ENCODE assay signal across 30 cellular contexts in genomic region chr13:38017320-38017719, GRCh38.
"Had no signal": no experiment of that assay in that cellular context is flagged by ENCODE, and none has a peak within 500 bp of the region (broad histone marks: within the 10 kb centered on the region; RNA-seq: fewer than 3 reads in every experiment).

No MANE protein-coding gene starts in this region.

- H3K9me3 ChIP-seq: adrenal gland had no signal

- H3K27ac ChIP-seq: adrenal gland, ascending aorta, body of pancreas, brain microvascular endothelial cell, breast epithelium, cardiac muscle cell had no signal

- DNase-seq: activated effector memory CD4-positive, alpha-beta T cell treated with anti-CD3 and anti-CD28 coated beads, Interleukin-2, amount 50 U/mL, for 16 hours; activated effector memory CD4-positive, alpha-beta T cell treated with Interleukin-2 at 50 U/mL for 16 hours; activated gamma-delta T cell; activated gamma-delta T cell treated with Interleukin-2 at 50 U/mL for 16 hours; activated naive CD4-positive, alpha-beta T cell; activated naive CD4-positive, alpha-beta T cell treated with anti-CD3 and anti-CD28 coated beads for 36 hours; activated naive CD4-positive, alpha-beta T cell treated with anti-CD3 and anti-CD28 coated beads, Interleukin-2, amount 10 ng/mL, durations not matched to agents 7 days and 5 days; activated naive CD4-positive, alpha-beta T cell treated with anti-CD3 and anti-CD28 coated beads, Interleukin-2, amount 50 U/mL, for 16 hours; activated naive CD4-positive, alpha-beta T cell treated with Interleukin-2 at 50 U/mL for 16 hours; activated naive CD8-positive, alpha-beta T cell treated with anti-CD3 and anti-CD28 coated beads for 36 hours; activated naive CD8-positive, alpha-beta T cell treated with anti-CD3 and anti-CD28 coated beads, Interleukin-2, amount 10 ng/mL, durations not matched to agents 7 days and 5 days; activated naive CD8-positive, alpha-beta T cell treated with anti-CD3 and anti-CD28 coated beads, Interleukin-2, amount 50 U/mL, for 24 hours; activated T-cell treated with anti-CD3 and anti-CD28 coated beads, Interleukin-2, amount 50 U/mL, for 1 hour; activated T-cell treated with anti-CD3 and anti-CD28 coated beads, Interleukin-2, amount 50 U/mL, for 24 hours; activated T-cell treated with anti-CD3 and anti-CD28 coated beads, Interleukin-2, amount 50 U/mL, for 4 hours; activated T-cell treated with anti-CD3 and anti-CD28 coated beads, Interleukin-2, amount 50 U/mL, for 48 hours; activated T-cell treated with anti-CD3 and anti-CD28 coated beads, Interleukin-2, amount 50 U/mL, for 72 hours; adrenal gland; amniotic stem cell; amygdala; anterior cingulate cortex; aorta; body of pancreas; brain microvascular endothelial cell; caudate nucleus; central memory CD4-positive, alpha-beta T cell; cerebellar nuclear complex had no signal

- H3K4me1 ChIP-seq: adrenal gland, ascending aorta, body of pancreas, breast epithelium had no signal

- H3K36me3 ChIP-seq: adrenal gland, ascending aorta, brain microvascular endothelial cell, breast epithelium, cardiac muscle cell had no signal

- H3K4me3 ChIP-seq: adrenal gland, ascending aorta, body of pancreas, breast epithelium, cardiac muscle cell had no signal
